11 cellular contexts compared by ENCODE assay signal in the genomic region with DNA sequence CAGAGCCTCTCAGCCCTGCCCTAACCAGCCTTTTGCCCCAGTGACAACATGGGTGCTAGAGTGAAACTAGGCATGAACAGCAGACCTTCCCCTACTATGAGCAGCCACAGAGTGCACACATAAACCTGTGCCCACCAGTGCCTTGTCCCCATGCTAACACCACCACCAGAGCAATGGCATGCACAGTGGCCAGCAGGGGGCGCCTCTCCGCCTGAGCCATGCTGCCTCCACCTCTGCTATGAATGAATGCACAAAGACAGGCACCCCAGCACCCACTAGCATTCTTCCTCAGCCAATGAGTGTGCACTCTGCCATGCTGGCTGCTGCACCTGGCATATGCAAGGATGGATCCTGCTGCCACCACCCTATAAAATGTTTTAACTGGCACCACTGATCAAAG.
DNase-seq lines count a peak whose midpoint lies in the region; ATAC-seq, FAIRE-seq and TF ChIP-seq lines count a peak whose summit lies in the region.
"Had no signal": no experiment of that assay in that cellular context is flagged by ENCODE, and none has a peak within 500 bp of the region (broad histone marks: within the 10 kb centered on the region; RNA-seq: fewer than 3 reads in every experiment).

No MANE protein-coding gene starts in this region.

- FAIRE-seq in HTR-8/SVneo (lab: Jason Lieb, UNC): no peak
- FAIRE-seq: pancreas had no signal

- TF ChIP-seq CTCF in endothelial cell (IDR thresholded peaks at IDR 0.05; ENCODE audit: unreplicated experiment) (peak; percentile 28), GM10266 (IDR thresholded peaks at IDR 0.05; ENCODE audit: control insufficient read depth, insufficient read depth, low read depth, missing control alignments) (no peak), vagina (IDR thresholded peaks at IDR 0.05) (no peak)

- no peaks in the 10 kb centered on the region for H3K4me1 ChIP-seq in vagina
- H3K4me1 ChIP-seq: BLaER1 treated with 17β-estradiol and CSF1 and Interleukin-3, amounts not matched to agents 10 nM and 100 nM; pancreas had no signal

- no peaks in the 10 kb centered on the region for H3K36me3 ChIP-seq in vagina
- H3K36me3 ChIP-seq: BLaER1 treated with 17β-estradiol and CSF1 and Interleukin-3, amounts not matched to agents 10 nM and 100 nM; pancreas had no signal

- TF ChIP-seq POLR2A in vagina (IDR thresholded peaks at IDR 0.05): no peak

- H3K27ac ChIP-seq in vagina: no peak overlapping the region
- H3K27ac ChIP-seq: BLaER1 treated with 17β-estradiol and CSF1 and Interleukin-3, amounts not matched to agents 10 nM and 100 nM; pancreas had no signal

- ATAC-seq in activated CD4-positive, CD25-positive, alpha-beta regulatory T cell treated with anti-CD3 and anti-CD28 coated beads, Interleukin-2, amount 50 U/mL, for 24 hours: no peak
- ATAC-seq: pancreas had no signal

- no peak overlapping the region for H3K4me3 Mint-ChIP-seq in endothelial cell (ENCODE audit: unreplicated experiment)
- H3K4me3 Mint-ChIP-seq: activated naive CD4-positive, alpha-beta T cell treated with anti-CD3 and anti-CD28 coated beads, Interleukin-2, amount 50 U/mL, for 24 hours had no signal

- H3K4me3 ChIP-seq in vagina: no peak overlapping the region
- H3K4me3 ChIP-seq: BLaER1 treated with 17β-estradiol and CSF1 and Interleukin-3, amounts not matched to agents 10 nM and 100 nM; pancreas had no signal

- DNase-seq in activated CD4-positive, CD25-positive, alpha-beta regulatory T cell treated with anti-CD3 and anti-CD28 coated beads, Interleukin-2, amount 50 U/mL, for 72 hours: peak; percentile 57
- DNase-seq in RPMI8226 (peak; percentile 11), endothelial cell (ENCODE audit: low spot score) (peak; percentile 27), GM10266 (ENCODE audit: extremely low spot score) (no peak), vagina (ENCODE audit: extremely low spot score in 2 of 2) (no peak), HTR-8/SVneo (ENCODE audit: insufficient read length, low spot score) (no peak)
- DNase-seq in stimulated activated CD8-positive, alpha-beta memory T cell treated with anti-CD3 and anti-CD28 coated beads, Interleukin-7, amount 100 ng/mL, for 48 hours (ENCODE audit: extremely low read depth in 1 of 2, low read depth in 1 of 2): peak; percentile 1 to 3
- DNase-seq: pancreas had no signal

- H3K9me3 Mint-ChIP-seq in endothelial cell (ENCODE audit: unreplicated experiment): no peaks in the 10 kb centered on the region

- no peaks in the 10 kb centered on the region for H3K27me3 Mint-ChIP-seq in endothelial cell (ENCODE audit: unreplicated experiment)
- H3K27me3 Mint-ChIP-seq: activated naive CD4-positive, alpha-beta T cell treated with anti-CD3 and anti-CD28 coated beads, Interleukin-2, amount 50 U/mL, for 24 hours had no signal

- H3K36me3 Mint-ChIP-seq in endothelial cell (ENCODE audit: low read depth, unreplicated experiment): no peaks in the 10 kb centered on the region
- H3K36me3 Mint-ChIP-seq: activated naive CD4-positive, alpha-beta T cell treated with anti-CD3 and anti-CD28 coated beads, Interleukin-2, amount 50 U/mL, for 24 hours had no signal

- no peak overlapping the region for H3K27ac Mint-ChIP-seq in endothelial cell (ENCODE audit: unreplicated experiment)
- H3K27ac Mint-ChIP-seq: activated naive CD4-positive, alpha-beta T cell treated with anti-CD3 and anti-CD28 coated beads, Interleukin-2, amount 50 U/mL, for 24 hours had no signal

- H3K27me3 ChIP-seq in vagina: no peaks in the 10 kb centered on the region
- H3K27me3 ChIP-seq: pancreas had no signal

- no peaks in the 10 kb centered on the region for H3K4me1 Mint-ChIP-seq in endothelial cell (ENCODE audit: unreplicated experiment)
- H3K4me1 Mint-ChIP-seq: activated naive CD4-positive, alpha-beta T cell treated with anti-CD3 and anti-CD28 coated beads, Interleukin-2, amount 50 U/mL, for 24 hours had no signal

- H3K9me3 ChIP-seq in vagina: peaks cover 3% of the 10 kb centered on the region
- H3K9me3 ChIP-seq: pancreas had no signal

- intact Hi-C loops in vagina (cut with DNase I): no loop called here

Comparison
In these comparisons a context has a peak if more than half of its experiments do, and no peak if none do; other contexts are left out.
1. DNase-seq: peak in activated CD4-positive, CD25-positive, alpha-beta regulatory T cell treated with anti-CD3 and anti-CD28 coated beads, Interleukin-2, amount 50 U/mL, for 72 hours (single experiment), RPMI8226 (single experiment), endothelial cell (single experiment) and stimulated activated CD8-positive, alpha-beta memory T cell treated with anti-CD3 and anti-CD28 coated beads, Interleukin-7, amount 100 ng/mL, for 48 hours (2 of 2); none in GM10266 (single experiment), vagina (0 of 2) and HTR-8/SVneo (single experiment).